In the genomic region with DNA sequence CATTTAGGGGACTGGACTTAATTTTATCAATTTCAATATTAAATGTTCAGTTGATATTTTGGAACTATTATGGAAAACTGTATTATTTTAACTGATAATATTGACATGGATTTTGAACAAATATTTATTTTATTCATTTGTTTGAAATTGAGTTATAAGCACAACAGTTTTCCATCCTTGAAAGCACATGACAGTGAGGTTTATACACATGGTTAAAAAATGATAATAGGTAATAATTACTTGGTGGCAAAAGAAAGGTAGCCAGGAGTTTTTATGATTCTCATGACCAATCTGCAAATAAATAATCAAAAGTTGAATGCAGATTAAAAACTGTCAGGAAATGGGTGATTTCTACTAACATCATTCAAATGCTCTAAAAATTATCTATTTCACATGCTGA, we compare ENCODE assay signal across 6 cellular contexts.
"Had no signal": no experiment of that assay in that cellular context is flagged by ENCODE, and none has a peak within 500 bp of the region (broad histone marks: within the 10 kb centered on the region; RNA-seq: fewer than 3 reads in every experiment).

No MANE protein-coding gene starts in this region.

- H2AFZ ChIP-seq: GM23248, GM23338 had no signal

- H3K9ac ChIP-seq: GM23248 had no signal

- FAIRE-seq: H54 had no signal

- H3K4me2 ChIP-seq: GM23338 had no signal

- H3K4me3 ChIP-seq: GM23248, GM23338 had no signal

- H3K27ac ChIP-seq: GM23248 had no signal

- ATAC-seq: GM23338, HCT116 had no signal

- DNase-seq: GOT3, H9 had no signal
